Comparison of ENCODE assay signal across 14 cellular contexts in genomic region chr15:46589088-46589487, GRCh38.
A peak's percentile ranks its signal among the peaks of the same experiment; 100 is the strongest.
DNase-seq lines count a peak whose midpoint lies in the region; ATAC-seq lines count a peak whose summit lies in the region.
"Had no signal": no experiment of that assay in that cellular context is flagged by ENCODE, and none has a peak within 500 bp of the region (broad histone marks: within the 10 kb centered on the region; RNA-seq: fewer than 3 reads in every experiment).

No MANE protein-coding gene starts in this region.

- no peak overlapping the region for H3K56ac ChIP-seq in mesendoderm (ENCODE audit: low read length)

- no peak overlapping the region for H2BK5ac ChIP-seq in mesendoderm (ENCODE audit: low read length)

- intact Hi-C loops in sciatic nerve (cut with DNase I): no loop called here

- WGBS in mesendoderm (ENCODE audit: extremely low coverage, insufficient coverage, low lambda C conversion rate): no CpG with 5 or more reads among the region's 4 CpGs

- no peaks in the 10 kb centered on the region for H3K79me2 ChIP-seq in mesendoderm (ENCODE audit: control insufficient read depth, insufficient read depth, low read length)

- H4K5ac ChIP-seq in mesendoderm (ENCODE audit: low read length): no peak overlapping the region

- no peak overlapping the region for H3K9ac ChIP-seq in mesendoderm (ENCODE audit: low read length)
- H3K9ac ChIP-seq: BLaER1 treated with 17β-estradiol and CSF1 and Interleukin-3, amounts not matched to agents 10 nM and 100 nM had no signal

- H3K4me2 ChIP-seq in mesendoderm (ENCODE audit: low read length): no peak overlapping the region
- H3K4me2 ChIP-seq: BLaER1 treated with 17β-estradiol and CSF1 and Interleukin-3, amounts not matched to agents 10 nM and 100 nM had no signal

- H2BK120ac ChIP-seq in mesendoderm (ENCODE audit: low read depth, low read length): no peak overlapping the region

- ATAC-seq in sciatic nerve (peak; percentile 55), HG02798 (IDR thresholded peaks at IDR 0.05; ENCODE audit: poor library complexity, unreplicated experiment) (no peak), HG03342 (IDR thresholded peaks at IDR 0.05; ENCODE audit: unreplicated experiment) (no peak)
- ATAC-seq: CD8-positive, alpha-beta T cell had no signal

- no peaks in the 10 kb centered on the region for H3K4me1 ChIP-seq in mesendoderm (ENCODE audit: control insufficient read depth, low read depth, low read length)
- H3K4me1 ChIP-seq: BLaER1 treated with 17β-estradiol and CSF1 and Interleukin-3, amounts not matched to agents 10 nM and 100 nM; HAP-1 had no signal

- H3K4ac ChIP-seq in mesendoderm (ENCODE audit: low read depth, low read length): no peak overlapping the region

- H2AK5ac ChIP-seq in mesendoderm (ENCODE audit: low read length): no peak overlapping the region

- H3K18ac ChIP-seq in mesendoderm (ENCODE audit: low read length): no peak overlapping the region

- DNase-seq in NCI-H748 (lab: John Stamatoyannopoulos, UW; ENCODE audit: unreplicated experiment) (peak; percentile 7), NCI-H748 treated with DMSO at 0.1 percent for 48 hours (lab: John Stamatoyannopoulos, UW) (no peak), NCI-H69 (lab: John Stamatoyannopoulos, UW) (peak; percentile 41), mesendoderm (peak; percentile 42), sciatic nerve (ENCODE audit: low spot score) (no peak), T-helper 9 cell (no peak)
- DNase-seq: Calu3; CD8-positive, alpha-beta T cell; GOT3; KG1 had no signal

- no peak overlapping the region for H3K27ac ChIP-seq in mesendoderm (ENCODE audit: low read depth, low read length)
- H3K27ac ChIP-seq: BLaER1 treated with 17β-estradiol and CSF1 and Interleukin-3, amounts not matched to agents 10 nM and 100 nM had no signal

- H2BK15ac ChIP-seq in mesendoderm (replicated peaks; ENCODE audit: low read depth): no peak overlapping the region

- H3K79me1 ChIP-seq in mesendoderm (ENCODE audit: low read length): no peaks in the 10 kb centered on the region

- H3K27me3 ChIP-seq in mesendoderm (ENCODE audit: insufficient read depth, low read length, poor library complexity): no peaks in the 10 kb centered on the region
- H3K27me3 ChIP-seq: BLaER1 treated with 17β-estradiol and CSF1 and Interleukin-3, amounts not matched to agents 10 nM and 100 nM had no signal

- H4K8ac ChIP-seq in mesendoderm (ENCODE audit: low read depth, low read length): no peak overlapping the region

- no peak overlapping the region for H3K23ac ChIP-seq in mesendoderm (ENCODE audit: low read length)

- no peak overlapping the region for H3K4me3 ChIP-seq in mesendoderm (ENCODE audit: low read length)
- H3K4me3 ChIP-seq: BLaER1 treated with 17β-estradiol and CSF1 and Interleukin-3, amounts not matched to agents 10 nM and 100 nM; HAP-1 had no signal

- no peaks in the 10 kb centered on the region for H3K36me3 ChIP-seq in mesendoderm (ENCODE audit: control insufficient read depth, insufficient read depth, low read length)
- H3K36me3 ChIP-seq: BLaER1 treated with 17β-estradiol and CSF1 and Interleukin-3, amounts not matched to agents 10 nM and 100 nM; HAP-1 had no signal

Comparison
In these comparisons a context has a peak if more than half of its experiments do, and no peak if none do; other contexts are left out.
1. DNase-seq: peak in NCI-H748 (single experiment), NCI-H69 (single experiment) and mesendoderm (single experiment); none in NCI-H748 treated with DMSO at 0.1 percent for 48 hours (single experiment), sciatic nerve (single experiment) and T-helper 9 cell (single experiment).